ENCODE assay signal across 8 cellular contexts in genomic region chr2:73984203-73984921, GRCh38. TPM values are rescaled to one million over a fixed set of nuclear protein-coding genes. Genes with fewer than 3 reads are reported as not detected.
DNase-seq lines count a peak whose midpoint lies in the region; ATAC-seq and TF ChIP-seq lines count a peak whose summit lies in the region.

Gene TET3 (plus strand): TSS chr2:73984910. CDS start chr2:73986404, 1,494 bp downstream.

- 1 to 5% (median 2%) methylated on average over 26 to 85 of the region's 85 CpGs for WGBS in spleen, 5 donors

- peak within 1 kb of the TSS; percentile 66 to 91 (median 76) for H3K4me3 ChIP-seq in Peyer's patch
- H3K4me3 ChIP-seq in iPS-18c (ENCODE audit: insufficient read depth, low read depth, low read length) = peak within 1 kb of the TSS; percentile 68
- peak within 1 kb of the TSS; percentile 50 to 75 (median 64) for H3K4me3 ChIP-seq in spleen

- intact Hi-C loops in spleen (cut with DNase I; ENCODE audit: low total_unique reads) = loop anchor here (5.0 kb wide), 1 partner anchor 57 kb away; the partner anchor contains the start of gene DGUOK

- peak; percentile 84 for DNase-seq in DMS53 (lab: John Stamatoyannopoulos, UW)
- no peak for DNase-seq in DMS53 treated with DMSO at 0.1 percent for 48 hours (lab: John Stamatoyannopoulos, UW; ENCODE audit: unreplicated experiment)
- peak; percentile 66 to 83 (median 72) for DNase-seq in Peyer's patch
- peak; percentile 95 for DNase-seq in spleen

- H3K36me3 ChIP-seq in Peyer's patch (no peaks in the 10 kb centered on the region), spleen (peaks cover 0 to 26% (median 0%) of the 10 kb centered on the region in 6 donors)

- H3K4me1 ChIP-seq in Peyer's patch = peaks cover 0 to 67% (median 31%) of the 10 kb centered on the region in 4 donors
- peaks cover 44 to 91% (median 84%) of the 10 kb centered on the region in 6 donors for H3K4me1 ChIP-seq in spleen

- no peak for TF ChIP-seq POLR2A in Peyer's patch (IDR thresholded peaks at IDR 0.05)
- TF ChIP-seq POLR2A in spleen (IDR thresholded peaks at IDR 0.05) = no peak

- H3K27ac ChIP-seq in Peyer's patch (peak within 1 kb of the TSS; percentile 86 to 95 (median 92)), angular gyrus (ENCODE audit: low read depth, low read length) (peak within 1 kb of the TSS; percentile 6), spleen (peak within 1 kb of the TSS; percentile 40 to 93 (median 86))

- TF ChIP-seq CTCF in Peyer's patch (IDR thresholded peaks at IDR 0.05) (no peak), spleen (IDR thresholded peaks at IDR 0.05 in 8 of 11, conservative IDR thresholded peaks at IDR 0.05 in 3 of 11) (no peak)

- H3K9me3 ChIP-seq in Peyer's patch = no peaks in the 10 kb centered on the region
- H3K9me3 ChIP-seq in iPS-18c (ENCODE audit: control insufficient read depth, insufficient read depth, low read length) = no peaks in the 10 kb centered on the region
- H3K9me3 ChIP-seq in spleen = no peaks in the 10 kb centered on the region

- peak; percentile 32 for ATAC-seq in HG02571 (IDR thresholded peaks at IDR 0.05; ENCODE audit: unreplicated experiment)
- no peak for ATAC-seq in HG03196 (IDR thresholded peaks at IDR 0.05; ENCODE audit: unreplicated experiment)

- H3K27me3 ChIP-seq in Peyer's patch = no peaks in the 10 kb centered on the region
- peaks cover 0 to 13% (median 0%) of the 10 kb centered on the region in 7 donors for H3K27me3 ChIP-seq in spleen (replicated peaks in 1 of 7)

RNA-seq across cellular contexts. Expression of gene TET3, which starts in this region (rescaled TPM):
- 10 to 100 TPM; 18.2 to 38.7 (median 27.0) TPM for total RNA-seq in Peyer's patch
- 10 to 100 TPM; 18.9 to 27.6 (median 24.0) TPM for total RNA-seq in spleen
- polyA plus RNA-seq in spleen = 1 to 10 TPM; 1.6 to 3.9 (median 1.7) TPM

Comparison
In these comparisons a context has a peak if more than half of its experiments do, and no peak if none do; other contexts are left out.
1. H3K27ac ChIP-seq: peak in every context shown above with its lines; median percentile 92 in Peyer's patch; 86 in spleen; 6 in angular gyrus.